ENCODE assay signal across 1 cellular context in the genomic region with DNA sequence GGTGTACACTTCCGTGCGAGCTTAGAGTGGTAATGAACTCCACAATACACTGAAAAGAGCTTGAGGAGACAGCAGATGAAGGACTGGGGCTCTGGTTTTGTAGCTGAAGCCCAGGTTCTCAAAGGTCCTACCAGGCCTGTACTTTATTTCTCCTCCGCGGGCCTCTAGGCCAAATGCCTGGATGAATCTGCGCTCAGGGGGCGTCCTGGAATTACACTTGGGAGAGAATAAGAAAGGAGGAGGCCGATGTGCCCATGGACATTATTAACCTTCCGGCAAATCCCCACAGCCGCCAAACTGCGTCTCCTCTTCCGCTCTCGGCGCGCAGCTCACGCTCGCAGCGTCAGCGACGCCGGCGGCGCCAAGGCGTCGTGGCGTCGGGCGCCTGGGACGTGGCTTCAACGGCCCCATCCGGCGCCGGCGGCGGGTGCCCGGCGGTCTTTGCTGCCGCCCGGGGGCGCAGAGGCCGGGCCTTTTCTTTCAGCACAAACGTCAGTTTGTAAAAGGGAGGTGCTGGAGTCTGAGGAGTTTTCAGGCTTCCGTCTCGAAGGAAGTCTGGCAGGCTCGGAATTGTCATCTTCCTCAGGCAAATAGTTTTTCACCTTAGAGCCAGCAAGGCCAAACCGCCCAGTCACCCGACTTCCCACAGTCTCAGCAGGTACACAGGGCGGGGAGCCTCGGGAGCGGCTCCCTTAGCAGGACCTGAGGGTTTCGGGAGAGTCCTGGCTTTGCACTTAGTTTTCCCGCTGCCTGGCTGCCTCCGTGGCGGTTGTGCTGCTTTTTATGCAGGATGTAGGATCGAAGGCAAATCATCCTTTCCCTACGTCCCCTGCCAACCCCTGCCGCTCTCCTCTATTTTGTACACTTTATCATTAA.
TF ChIP-seq lines count a peak whose summit lies in the region.

A gene (plus strand): TSS at position 401 of the 876 bp plus-strand sequence. CDS start 5,503 bp downstream, outside the sequence.

TF ChIP-seq in HepG2, 621 proteins besides CTCF, POLR2A, EP300 and RAD21 (continues in another document):
- TF ChIP-seq NCOA1 (CRISPR knock-in tag; IDR thresholded peaks at IDR 0.05) (no peak), ZNF839 (CRISPR knock-in tag; IDR thresholded peaks at IDR 0.05; ENCODE audit: borderline replicate concordance) (peak; percentile 72; the same call in 1 of the 2 replicates), ZNF367 (CRISPR knock-in tag; IDR thresholded peaks at IDR 0.05; ENCODE audit: borderline replicate concordance) (no peak), MXD4 (CRISPR knock-in tag; IDR thresholded peaks at IDR 0.05) (peak; percentile 81), KLF12 (CRISPR knock-in tag; IDR thresholded peaks at IDR 0.05; ENCODE audit: borderline replicate concordance) (peak; percentile 68; the same call in 1 of the 2 replicates), THAP11 (CRISPR knock-in tag; IDR thresholded peaks at IDR 0.05) (peak; percentile 69), NPAS2 (CRISPR knock-in tag; IDR thresholded peaks at IDR 0.05; ENCODE audit: borderline replicate concordance) (no peak), ZBTB20 (CRISPR knock-in tag; IDR thresholded peaks at IDR 0.05; ENCODE audit: borderline replicate concordance, low read depth) (no peak), ZNF501 (CRISPR knock-in tag; IDR thresholded peaks at IDR 0.05) (peak; percentile 57; the same call in 1 of the 2 replicates), ZNF761 (CRISPR knock-in tag; conservative IDR thresholded peaks at IDR 0.05) (0 out of 2 replicates have a peak, but pooled peaks have one; percentile 51), ARNT2 (CRISPR knock-in tag; IDR thresholded peaks at IDR 0.05; ENCODE audit: low read depth) (0 out of 2 replicates have a peak, but pooled peaks have one; percentile 20), PITX1 (CRISPR knock-in tag; IDR thresholded peaks at IDR 0.05) (no peak), MED1 (CRISPR knock-in tag; IDR thresholded peaks at IDR 0.05) (peak; percentile 40), MTA1 (CRISPR knock-in tag; IDR thresholded peaks at IDR 0.05; ENCODE audit: borderline replicate concordance) (peak; percentile 74; the same call in 1 of the 2 replicates), NAIF1 (CRISPR knock-in tag; IDR thresholded peaks at IDR 0.05; ENCODE audit: borderline replicate concordance) (peak; percentile 96; the same call in 1 of the 2 replicates), ELF1 (CRISPR knock-in tag; IDR thresholded peaks at IDR 0.05) (peak; percentile 73), ATF7-NPFF (CRISPR knock-in tag; IDR thresholded peaks at IDR 0.05; ENCODE audit: low read depth) (0 out of 2 replicates have a peak, but pooled peaks have one; percentile 44), GABPB1 (CRISPR knock-in tag; IDR thresholded peaks at IDR 0.05) (peak; percentile 80), HDAC2 (CRISPR knock-in tag; IDR thresholded peaks at IDR 0.05) (peak; percentile 10; the same call in 1 of the 2 replicates), SAP130 (CRISPR knock-in tag; IDR thresholded peaks at IDR 0.05; ENCODE audit: low read depth) (peak; percentile 68; the same call in 1 of the 2 replicates), SIN3B (IDR thresholded peaks at IDR 0.05; ENCODE audit: low read length) (no peak), ZNF768 (CRISPR knock-in tag; IDR thresholded peaks at IDR 0.05) (peak; percentile 57; the same call in 1 of the 2 replicates), ZBTB42 (CRISPR knock-in tag; IDR thresholded peaks at IDR 0.05) (0 out of 2 replicates have a peak, but pooled peaks have one; percentile 44), ZNF180 (CRISPR knock-in tag; IDR thresholded peaks at IDR 0.05; ENCODE audit: borderline replicate concordance, low read depth) (no peak), RCOR2 (CRISPR knock-in tag; IDR thresholded peaks at IDR 0.05) (no peak), KDM6A (CRISPR knock-in tag; IDR thresholded peaks at IDR 0.05; ENCODE audit: low read depth) (0 out of 2 replicates have a peak, but pooled peaks have one; percentile 11), MIER3 (CRISPR knock-in tag; IDR thresholded peaks at IDR 0.05; ENCODE audit: borderline replicate concordance) (peak; percentile 30; the same call in 1 of the 2 replicates), YEATS4 (CRISPR knock-in tag; IDR thresholded peaks at IDR 0.05; ENCODE audit: borderline replicate concordance) (peak; percentile 77), SALL1 (CRISPR knock-in tag; IDR thresholded peaks at IDR 0.05) (peak; percentile 61)
- TF ChIP-seq, protein P1, sequence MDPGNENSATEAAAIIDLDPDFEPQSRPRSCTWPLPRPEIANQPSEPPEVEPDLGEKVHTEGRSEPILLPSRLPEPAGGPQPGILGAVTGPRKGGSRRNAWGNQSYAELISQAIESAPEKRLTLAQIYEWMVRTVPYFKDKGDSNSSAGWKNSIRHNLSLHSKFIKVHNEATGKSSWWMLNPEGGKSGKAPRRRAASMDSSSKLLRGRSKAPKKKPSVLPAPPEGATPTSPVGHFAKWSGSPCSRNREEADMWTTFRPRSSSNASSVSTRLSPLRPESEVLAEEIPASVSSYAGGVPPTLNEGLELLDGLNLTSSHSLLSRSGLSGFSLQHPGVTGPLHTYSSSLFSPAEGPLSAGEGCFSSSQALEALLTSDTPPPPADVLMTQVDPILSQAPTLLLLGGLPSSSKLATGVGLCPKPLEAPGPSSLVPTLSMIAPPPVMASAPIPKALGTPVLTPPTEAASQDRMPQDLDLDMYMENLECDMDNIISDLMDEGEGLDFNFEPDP (CRISPR knock-in tag; conservative IDR thresholded peaks at IDR 0.05): no peak
- TF ChIP-seq, protein P2, sequence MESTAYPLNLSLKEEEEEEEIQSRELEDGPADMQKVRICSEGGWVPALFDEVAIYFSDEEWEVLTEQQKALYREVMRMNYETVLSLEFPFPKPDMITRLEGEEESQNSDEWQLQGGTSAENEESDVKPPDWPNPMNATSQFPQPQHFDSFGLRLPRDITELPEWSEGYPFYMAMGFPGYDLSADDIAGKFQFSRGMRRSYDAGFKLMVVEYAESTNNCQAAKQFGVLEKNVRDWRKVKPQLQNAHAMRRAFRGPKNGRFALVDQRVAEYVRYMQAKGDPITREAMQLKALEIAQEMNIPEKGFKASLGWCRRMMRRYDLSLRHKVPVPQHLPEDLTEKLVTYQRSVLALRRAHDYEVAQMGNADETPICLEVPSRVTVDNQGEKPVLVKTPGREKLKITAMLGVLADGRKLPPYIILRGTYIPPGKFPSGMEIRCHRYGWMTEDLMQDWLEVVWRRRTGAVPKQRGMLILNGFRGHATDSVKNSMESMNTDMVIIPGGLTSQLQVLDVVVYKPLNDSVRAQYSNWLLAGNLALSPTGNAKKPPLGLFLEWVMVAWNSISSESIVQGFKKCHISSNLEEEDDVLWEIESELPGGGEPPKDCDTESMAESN (CRISPR knock-in tag; conservative IDR thresholded peaks at IDR 0.05): peak; percentile 59; the same call in 1 of the 2 replicates
- TF ChIP-seq, protein P3, sequence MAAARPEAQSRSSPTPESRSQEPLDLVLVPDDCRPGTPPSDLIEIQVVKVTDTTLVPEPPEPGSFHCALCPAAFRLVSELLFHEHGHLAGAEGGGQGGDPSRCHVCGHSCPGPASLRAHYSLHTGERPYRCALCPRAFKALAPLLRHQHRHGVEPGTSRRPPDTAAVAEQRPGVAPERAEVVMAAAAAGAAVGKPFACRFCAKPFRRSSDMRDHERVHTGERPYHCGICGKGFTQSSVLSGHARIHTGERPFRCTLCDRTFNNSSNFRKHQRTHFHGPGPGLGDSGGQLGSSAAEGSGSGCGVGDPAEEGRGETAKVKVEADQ (CRISPR knock-in tag; IDR thresholded peaks at IDR 0.05; ENCODE audit: borderline replicate concordance): peak; percentile 54; the same call in 1 of the 2 replicates
- TF ChIP-seq, protein P4, sequence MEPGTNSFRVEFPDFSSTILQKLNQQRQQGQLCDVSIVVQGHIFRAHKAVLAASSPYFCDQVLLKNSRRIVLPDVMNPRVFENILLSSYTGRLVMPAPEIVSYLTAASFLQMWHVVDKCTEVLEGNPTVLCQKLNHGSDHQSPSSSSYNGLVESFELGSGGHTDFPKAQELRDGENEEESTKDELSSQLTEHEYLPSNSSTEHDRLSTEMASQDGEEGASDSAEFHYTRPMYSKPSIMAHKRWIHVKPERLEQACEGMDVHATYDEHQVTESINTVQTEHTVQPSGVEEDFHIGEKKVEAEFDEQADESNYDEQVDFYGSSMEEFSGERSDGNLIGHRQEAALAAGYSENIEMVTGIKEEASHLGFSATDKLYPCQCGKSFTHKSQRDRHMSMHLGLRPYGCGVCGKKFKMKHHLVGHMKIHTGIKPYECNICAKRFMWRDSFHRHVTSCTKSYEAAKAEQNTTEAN (CRISPR knock-in tag; conservative IDR thresholded peaks at IDR 0.05): 0 out of 2 replicates have a peak, but pooled peaks have one; percentile 33
- TF ChIP-seq, protein P5, sequence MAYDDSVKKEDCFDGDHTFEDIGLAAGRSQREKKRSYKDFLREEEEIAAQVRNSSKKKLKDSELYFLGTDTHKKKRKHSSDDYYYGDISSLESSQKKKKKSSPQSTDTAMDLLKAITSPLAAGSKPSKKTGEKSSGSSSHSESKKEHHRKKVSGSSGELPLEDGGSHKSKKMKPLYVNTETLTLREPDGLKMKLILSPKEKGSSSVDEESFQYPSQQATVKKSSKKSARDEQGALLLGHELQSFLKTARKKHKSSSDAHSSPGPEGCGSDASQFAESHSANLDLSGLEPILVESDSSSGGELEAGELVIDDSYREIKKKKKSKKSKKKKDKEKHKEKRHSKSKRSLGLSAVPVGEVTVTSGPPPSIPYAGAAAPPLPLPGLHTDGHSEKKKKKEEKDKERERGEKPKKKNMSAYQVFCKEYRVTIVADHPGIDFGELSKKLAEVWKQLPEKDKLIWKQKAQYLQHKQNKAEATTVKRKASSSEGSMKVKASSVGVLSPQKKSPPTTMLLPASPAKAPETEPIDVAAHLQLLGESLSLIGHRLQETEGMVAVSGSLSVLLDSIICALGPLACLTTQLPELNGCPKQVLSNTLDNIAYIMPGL (CRISPR knock-in tag; IDR thresholded peaks at IDR 0.05; ENCODE audit: borderline replicate concordance in 1 of 2, low read depth in 1 of 2): peak; percentile 89 to 95; a peak in 3 of 4 replicates
- TF ChIP-seq, protein P6, sequence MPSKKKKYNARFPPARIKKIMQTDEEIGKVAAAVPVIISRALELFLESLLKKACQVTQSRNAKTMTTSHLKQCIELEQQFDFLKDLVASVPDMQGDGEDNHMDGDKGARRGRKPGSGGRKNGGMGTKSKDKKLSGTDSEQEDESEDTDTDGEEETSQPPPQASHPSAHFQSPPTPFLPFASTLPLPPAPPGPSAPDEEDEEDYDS (CRISPR knock-in tag; IDR thresholded peaks at IDR 0.05): 0 out of 2 replicates have a peak, but pooled peaks have one; percentile 17
- TF ChIP-seq, protein P7, sequence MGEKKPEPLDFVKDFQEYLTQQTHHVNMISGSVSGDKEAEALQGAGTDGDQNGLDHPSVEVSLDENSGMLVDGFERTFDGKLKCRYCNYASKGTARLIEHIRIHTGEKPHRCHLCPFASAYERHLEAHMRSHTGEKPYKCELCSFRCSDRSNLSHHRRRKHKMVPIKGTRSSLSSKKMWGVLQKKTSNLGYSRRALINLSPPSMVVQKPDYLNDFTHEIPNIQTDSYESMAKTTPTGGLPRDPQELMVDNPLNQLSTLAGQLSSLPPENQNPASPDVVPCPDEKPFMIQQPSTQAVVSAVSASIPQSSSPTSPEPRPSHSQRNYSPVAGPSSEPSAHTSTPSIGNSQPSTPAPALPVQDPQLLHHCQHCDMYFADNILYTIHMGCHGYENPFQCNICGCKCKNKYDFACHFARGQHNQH (CRISPR knock-in tag; IDR thresholded peaks at IDR 0.05): no peak
- TF ChIP-seq, protein P8, sequence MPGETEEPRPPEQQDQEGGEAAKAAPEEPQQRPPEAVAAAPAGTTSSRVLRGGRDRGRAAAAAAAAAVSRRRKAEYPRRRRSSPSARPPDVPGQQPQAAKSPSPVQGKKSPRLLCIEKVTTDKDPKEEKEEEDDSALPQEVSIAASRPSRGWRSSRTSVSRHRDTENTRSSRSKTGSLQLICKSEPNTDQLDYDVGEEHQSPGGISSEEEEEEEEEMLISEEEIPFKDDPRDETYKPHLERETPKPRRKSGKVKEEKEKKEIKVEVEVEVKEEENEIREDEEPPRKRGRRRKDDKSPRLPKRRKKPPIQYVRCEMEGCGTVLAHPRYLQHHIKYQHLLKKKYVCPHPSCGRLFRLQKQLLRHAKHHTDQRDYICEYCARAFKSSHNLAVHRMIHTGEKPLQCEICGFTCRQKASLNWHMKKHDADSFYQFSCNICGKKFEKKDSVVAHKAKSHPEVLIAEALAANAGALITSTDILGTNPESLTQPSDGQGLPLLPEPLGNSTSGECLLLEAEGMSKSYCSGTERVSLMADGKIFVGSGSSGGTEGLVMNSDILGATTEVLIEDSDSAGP (CRISPR knock-in tag; IDR thresholded peaks at IDR 0.05; ENCODE audit: borderline replicate concordance): peak; percentile 83; the same call in 1 of the 2 replicates
- TF ChIP-seq, protein P9, sequence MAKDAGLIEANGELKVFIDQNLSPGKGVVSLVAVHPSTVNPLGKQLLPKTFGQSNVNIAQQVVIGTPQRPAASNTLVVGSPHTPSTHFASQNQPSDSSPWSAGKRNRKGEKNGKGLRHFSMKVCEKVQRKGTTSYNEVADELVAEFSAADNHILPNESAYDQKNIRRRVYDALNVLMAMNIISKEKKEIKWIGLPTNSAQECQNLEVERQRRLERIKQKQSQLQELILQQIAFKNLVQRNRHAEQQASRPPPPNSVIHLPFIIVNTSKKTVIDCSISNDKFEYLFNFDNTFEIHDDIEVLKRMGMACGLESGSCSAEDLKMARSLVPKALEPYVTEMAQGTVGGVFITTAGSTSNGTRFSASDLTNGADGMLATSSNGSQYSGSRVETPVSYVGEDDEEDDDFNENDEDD (CRISPR knock-in tag; IDR thresholded peaks at IDR 0.05; ENCODE audit: borderline replicate concordance): peak; percentile 73; the same call in 1 of the 2 replicates
- TF ChIP-seq, protein P10, sequence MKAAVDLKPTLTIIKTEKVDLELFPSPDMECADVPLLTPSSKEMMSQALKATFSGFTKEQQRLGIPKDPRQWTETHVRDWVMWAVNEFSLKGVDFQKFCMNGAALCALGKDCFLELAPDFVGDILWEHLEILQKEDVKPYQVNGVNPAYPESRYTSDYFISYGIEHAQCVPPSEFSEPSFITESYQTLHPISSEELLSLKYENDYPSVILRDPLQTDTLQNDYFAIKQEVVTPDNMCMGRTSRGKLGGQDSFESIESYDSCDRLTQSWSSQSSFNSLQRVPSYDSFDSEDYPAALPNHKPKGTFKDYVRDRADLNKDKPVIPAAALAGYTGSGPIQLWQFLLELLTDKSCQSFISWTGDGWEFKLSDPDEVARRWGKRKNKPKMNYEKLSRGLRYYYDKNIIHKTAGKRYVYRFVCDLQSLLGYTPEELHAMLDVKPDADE (CRISPR knock-in tag; IDR thresholded peaks at IDR 0.05): no peak
- TF ChIP-seq, protein P11, sequence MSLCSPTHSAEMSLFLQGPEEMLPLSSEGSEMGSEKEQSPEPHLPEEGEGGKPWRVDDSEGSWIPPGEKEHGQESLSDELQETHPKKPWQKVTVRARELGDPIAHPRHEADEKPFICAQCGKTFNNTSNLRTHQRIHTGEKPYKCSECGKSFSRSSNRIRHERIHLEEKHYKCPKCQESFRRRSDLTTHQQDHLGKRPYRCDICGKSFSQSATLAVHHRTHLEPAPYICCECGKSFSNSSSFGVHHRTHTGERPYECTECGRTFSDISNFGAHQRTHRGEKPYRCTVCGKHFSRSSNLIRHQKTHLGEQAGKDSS (CRISPR knock-in tag; IDR thresholded peaks at IDR 0.05; ENCODE audit: borderline replicate concordance, low read depth): 0 out of 2 replicates have a peak, but pooled peaks have one; percentile 65
- TF ChIP-seq, protein P12, sequence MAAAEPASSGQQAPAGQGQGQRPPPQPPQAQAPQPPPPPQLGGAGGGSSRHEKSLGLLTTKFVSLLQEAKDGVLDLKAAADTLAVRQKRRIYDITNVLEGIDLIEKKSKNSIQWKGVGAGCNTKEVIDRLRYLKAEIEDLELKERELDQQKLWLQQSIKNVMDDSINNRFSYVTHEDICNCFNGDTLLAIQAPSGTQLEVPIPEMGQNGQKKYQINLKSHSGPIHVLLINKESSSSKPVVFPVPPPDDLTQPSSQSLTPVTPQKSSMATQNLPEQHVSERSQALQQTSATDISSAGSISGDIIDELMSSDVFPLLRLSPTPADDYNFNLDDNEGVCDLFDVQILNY (CRISPR knock-in tag; conservative IDR thresholded peaks at IDR 0.05): peak; percentile 32; the same call in 1 of the 2 replicates
